Comparison of ENCODE assay signal across 1 cellular context in the genomic region with DNA sequence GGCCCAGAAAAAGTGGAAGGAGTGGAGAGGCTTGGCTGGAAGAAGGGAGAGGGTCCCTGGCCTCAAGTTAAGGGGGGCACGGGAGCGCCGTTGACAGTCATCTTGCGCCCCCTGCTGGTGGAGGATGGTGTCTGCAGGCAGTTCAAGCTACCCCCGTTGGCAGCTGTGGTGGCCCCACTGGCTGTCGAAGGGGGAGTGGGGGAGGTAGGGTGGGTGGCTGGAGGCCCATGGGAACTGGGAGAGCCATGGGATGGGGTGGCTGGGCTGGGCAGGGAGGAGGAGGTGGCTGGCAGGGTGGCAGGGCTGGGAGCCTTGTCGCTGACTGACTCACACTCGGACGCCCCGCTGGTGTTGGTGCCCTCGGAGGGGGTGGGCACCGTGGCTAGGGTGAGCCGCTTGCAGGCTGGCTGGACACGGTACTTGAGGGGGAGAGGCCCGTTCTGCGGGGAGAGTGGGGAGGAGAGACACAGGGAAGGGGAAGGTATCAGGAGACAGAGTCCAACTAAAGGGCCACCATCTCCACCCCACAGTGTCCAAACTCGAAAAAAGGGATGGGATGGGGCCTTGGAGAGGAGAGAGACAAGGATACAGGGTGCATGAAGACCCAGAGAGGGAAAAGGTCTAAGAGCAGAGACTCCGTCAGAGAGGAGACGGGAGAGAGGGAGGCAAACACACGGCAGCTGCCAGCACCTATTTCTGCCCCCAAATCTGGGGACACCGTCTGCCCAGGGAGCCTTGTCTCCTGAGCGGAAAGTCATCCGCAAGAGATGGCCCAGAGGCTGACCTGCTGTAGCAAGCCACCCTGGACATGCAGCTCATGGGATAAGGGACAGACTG.
TF ChIP-seq lines count a peak whose summit lies in the region.

No MANE protein-coding gene starts in this region.

TF ChIP-seq in HepG2, 621 proteins besides CTCF, POLR2A, EP300 and RAD21 (continued from another document):
- TF ChIP-seq, protein P1, sequence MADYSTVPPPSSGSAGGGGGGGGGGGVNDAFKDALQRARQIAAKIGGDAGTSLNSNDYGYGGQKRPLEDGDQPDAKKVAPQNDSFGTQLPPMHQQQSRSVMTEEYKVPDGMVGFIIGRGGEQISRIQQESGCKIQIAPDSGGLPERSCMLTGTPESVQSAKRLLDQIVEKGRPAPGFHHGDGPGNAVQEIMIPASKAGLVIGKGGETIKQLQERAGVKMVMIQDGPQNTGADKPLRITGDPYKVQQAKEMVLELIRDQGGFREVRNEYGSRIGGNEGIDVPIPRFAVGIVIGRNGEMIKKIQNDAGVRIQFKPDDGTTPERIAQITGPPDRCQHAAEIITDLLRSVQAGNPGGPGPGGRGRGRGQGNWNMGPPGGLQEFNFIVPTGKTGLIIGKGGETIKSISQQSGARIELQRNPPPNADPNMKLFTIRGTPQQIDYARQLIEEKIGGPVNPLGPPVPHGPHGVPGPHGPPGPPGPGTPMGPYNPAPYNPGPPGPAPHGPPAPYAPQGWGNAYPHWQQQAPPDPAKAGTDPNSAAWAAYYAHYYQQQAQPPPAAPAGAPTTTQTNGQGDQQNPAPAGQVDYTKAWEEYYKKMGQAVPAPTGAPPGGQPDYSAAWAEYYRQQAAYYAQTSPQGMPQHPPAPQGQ (CRISPR knock-in tag; IDR thresholded peaks at IDR 0.05; ENCODE audit: borderline replicate concordance), result no peak
- TF ChIP-seq ZSCAN12 (CRISPR knock-in tag; IDR thresholded peaks at IDR 0.05) (no peak), NFE2L1 (CRISPR knock-in tag; IDR thresholded peaks at IDR 0.05; ENCODE audit: borderline replicate concordance) (no peak), ZBTB7A (CRISPR knock-in tag; IDR thresholded peaks at IDR 0.05) (peak; percentile 83), ZNF619 (CRISPR knock-in tag; IDR thresholded peaks at IDR 0.05) (peak; percentile 28; the same call in 1 of the 2 replicates), ZNF274 (CRISPR knock-in tag; IDR thresholded peaks at IDR 0.05) (no peak; the same call in 1 of the 2 replicates), HNRNPL (IDR thresholded peaks at IDR 0.05; ENCODE audit: low read depth, low read length) (peak; percentile 81), ZNF766 (CRISPR knock-in tag; IDR thresholded peaks at IDR 0.05; ENCODE audit: borderline replicate concordance) (no peak), RBAK (CRISPR knock-in tag; IDR thresholded peaks at IDR 0.05) (no peak), ZFYVE20 (CRISPR knock-in tag; IDR thresholded peaks at IDR 0.05; ENCODE audit: borderline replicate concordance, low read depth) (no peak), ZNF20 (CRISPR knock-in tag; IDR thresholded peaks at IDR 0.05) (no peak), GABPB1 (CRISPR knock-in tag; IDR thresholded peaks at IDR 0.05) (peak; percentile 28; the same call in 1 of the 2 replicates), KLF15 (CRISPR knock-in tag; IDR thresholded peaks at IDR 0.05; ENCODE audit: borderline replicate concordance) (no peak), TGIF2 (CRISPR knock-in tag; IDR thresholded peaks at IDR 0.05) (no peak), TAF1 (CRISPR knock-in tag; IDR thresholded peaks at IDR 0.05) (no peak), ZNF562 (CRISPR knock-in tag; IDR thresholded peaks at IDR 0.05; ENCODE audit: borderline replicate concordance) (no peak), RAD51 (IDR thresholded peaks at IDR 0.05; ENCODE audit: borderline replicate concordance) (no peak), NKX3-1 (CRISPR knock-in tag; IDR thresholded peaks at IDR 0.05) (no peak), ZNF615 (CRISPR knock-in tag; IDR thresholded peaks at IDR 0.05; ENCODE audit: borderline replicate concordance) (no peak), HDAC1 (CRISPR knock-in tag; IDR thresholded peaks at IDR 0.05) (no peak), ZEB1 (IDR thresholded peaks at IDR 0.05; ENCODE audit: insufficient replicate concordance, low read depth) (no peak), AKAP8 (CRISPR knock-in tag; IDR thresholded peaks at IDR 0.05) (peak; percentile 90), ZNF337 (CRISPR knock-in tag; IDR thresholded peaks at IDR 0.05; ENCODE audit: borderline replicate concordance, low read depth) (no peak), POLR2G (IDR thresholded peaks at IDR 0.05; ENCODE audit: low read depth, low read length) (peak; percentile 56), ARNT2 (CRISPR knock-in tag; IDR thresholded peaks at IDR 0.05; ENCODE audit: low read depth) (no peak)
- TF ChIP-seq, protein P2, sequence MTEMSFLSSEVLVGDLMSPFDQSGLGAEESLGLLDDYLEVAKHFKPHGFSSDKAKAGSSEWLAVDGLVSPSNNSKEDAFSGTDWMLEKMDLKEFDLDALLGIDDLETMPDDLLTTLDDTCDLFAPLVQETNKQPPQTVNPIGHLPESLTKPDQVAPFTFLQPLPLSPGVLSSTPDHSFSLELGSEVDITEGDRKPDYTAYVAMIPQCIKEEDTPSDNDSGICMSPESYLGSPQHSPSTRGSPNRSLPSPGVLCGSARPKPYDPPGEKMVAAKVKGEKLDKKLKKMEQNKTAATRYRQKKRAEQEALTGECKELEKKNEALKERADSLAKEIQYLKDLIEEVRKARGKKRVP (CRISPR knock-in tag; IDR thresholded peaks at IDR 0.05), result no peak
- TF ChIP-seq, protein P3, sequence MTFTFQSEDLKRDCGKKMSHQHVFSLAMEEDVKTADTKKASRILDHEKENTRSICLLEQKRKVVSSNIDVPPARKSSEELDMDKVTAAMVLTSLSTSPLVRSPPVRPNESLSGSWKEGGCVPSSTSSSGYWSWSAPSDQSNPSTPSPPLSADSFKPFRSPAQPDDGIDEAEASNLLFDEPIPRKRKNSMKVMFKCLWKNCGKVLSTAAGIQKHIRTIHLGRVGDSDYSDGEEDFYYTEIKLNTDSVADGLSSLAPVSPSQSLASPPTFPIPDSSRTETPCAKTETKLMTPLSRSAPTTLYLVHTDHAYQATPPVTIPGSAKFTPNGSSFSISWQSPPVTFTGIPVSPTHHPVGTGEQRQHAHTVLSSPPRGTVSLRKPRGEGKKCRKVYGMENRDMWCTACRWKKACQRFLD (CRISPR knock-in tag; IDR thresholded peaks at IDR 0.05; ENCODE audit: borderline replicate concordance), result no peak
- TF ChIP-seq, protein P4, sequence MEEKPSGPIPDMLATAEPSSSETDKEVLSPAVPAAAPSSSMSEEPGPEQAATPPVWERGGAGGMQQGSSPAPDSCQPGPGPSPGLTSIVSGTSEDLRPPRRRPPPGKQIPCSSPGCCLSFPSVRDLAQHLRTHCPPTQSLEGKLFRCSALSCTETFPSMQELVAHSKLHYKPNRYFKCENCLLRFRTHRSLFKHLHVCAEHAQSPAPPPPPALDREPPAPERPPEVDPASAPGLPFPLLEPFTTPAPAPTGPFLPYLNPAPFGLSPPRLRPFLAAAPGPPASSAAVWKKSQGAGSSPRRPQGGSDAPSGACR (CRISPR knock-in tag; IDR thresholded peaks at IDR 0.05), result no peak
- TF ChIP-seq, protein P5, sequence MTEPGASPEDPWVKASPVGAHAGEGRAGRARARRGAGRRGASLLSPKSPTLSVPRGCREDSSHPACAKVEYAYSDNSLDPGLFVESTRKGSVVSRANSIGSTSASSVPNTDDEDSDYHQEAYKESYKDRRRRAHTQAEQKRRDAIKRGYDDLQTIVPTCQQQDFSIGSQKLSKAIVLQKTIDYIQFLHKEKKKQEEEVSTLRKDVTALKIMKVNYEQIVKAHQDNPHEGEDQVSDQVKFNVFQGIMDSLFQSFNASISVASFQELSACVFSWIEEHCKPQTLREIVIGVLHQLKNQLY (CRISPR knock-in tag; IDR thresholded peaks at IDR 0.05), result no peak
- TF ChIP-seq, protein P6, sequence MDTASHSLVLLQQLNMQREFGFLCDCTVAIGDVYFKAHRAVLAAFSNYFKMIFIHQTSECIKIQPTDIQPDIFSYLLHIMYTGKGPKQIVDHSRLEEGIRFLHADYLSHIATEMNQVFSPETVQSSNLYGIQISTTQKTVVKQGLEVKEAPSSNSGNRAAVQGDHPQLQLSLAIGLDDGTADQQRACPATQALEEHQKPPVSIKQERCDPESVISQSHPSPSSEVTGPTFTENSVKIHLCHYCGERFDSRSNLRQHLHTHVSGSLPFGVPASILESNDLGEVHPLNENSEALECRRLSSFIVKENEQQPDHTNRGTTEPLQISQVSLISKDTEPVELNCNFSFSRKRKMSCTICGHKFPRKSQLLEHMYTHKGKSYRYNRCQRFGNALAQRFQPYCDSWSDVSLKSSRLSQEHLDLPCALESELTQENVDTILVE (CRISPR knock-in tag; IDR thresholded peaks at IDR 0.05), result peak; percentile 27; the same call in 1 of the 2 replicates
- TF ChIP-seq, protein P7, sequence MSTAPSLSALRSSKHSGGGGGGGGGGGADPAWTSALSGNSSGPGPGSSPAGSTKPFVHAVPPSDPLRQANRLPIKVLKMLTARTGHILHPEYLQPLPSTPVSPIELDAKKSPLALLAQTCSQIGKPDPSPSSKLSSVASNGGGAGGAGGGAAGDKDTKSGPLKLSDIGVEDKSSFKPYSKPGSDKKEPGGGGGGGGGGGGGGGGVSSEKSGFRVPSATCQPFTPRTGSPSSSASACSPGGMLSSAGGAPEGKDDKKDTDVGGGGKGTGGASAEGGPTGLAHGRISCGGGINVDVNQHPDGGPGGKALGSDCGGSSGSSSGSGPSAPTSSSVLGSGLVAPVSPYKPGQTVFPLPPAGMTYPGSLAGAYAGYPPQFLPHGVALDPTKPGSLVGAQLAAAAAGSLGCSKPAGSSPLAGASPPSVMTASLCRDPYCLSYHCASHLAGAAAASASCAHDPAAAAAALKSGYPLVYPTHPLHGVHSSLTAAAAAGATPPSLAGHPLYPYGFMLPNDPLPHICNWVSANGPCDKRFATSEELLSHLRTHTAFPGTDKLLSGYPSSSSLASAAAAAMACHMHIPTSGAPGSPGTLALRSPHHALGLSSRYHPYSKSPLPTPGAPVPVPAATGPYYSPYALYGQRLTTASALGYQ (CRISPR knock-in tag; IDR thresholded peaks at IDR 0.05), result no peak
- TF ChIP-seq, protein P8, sequence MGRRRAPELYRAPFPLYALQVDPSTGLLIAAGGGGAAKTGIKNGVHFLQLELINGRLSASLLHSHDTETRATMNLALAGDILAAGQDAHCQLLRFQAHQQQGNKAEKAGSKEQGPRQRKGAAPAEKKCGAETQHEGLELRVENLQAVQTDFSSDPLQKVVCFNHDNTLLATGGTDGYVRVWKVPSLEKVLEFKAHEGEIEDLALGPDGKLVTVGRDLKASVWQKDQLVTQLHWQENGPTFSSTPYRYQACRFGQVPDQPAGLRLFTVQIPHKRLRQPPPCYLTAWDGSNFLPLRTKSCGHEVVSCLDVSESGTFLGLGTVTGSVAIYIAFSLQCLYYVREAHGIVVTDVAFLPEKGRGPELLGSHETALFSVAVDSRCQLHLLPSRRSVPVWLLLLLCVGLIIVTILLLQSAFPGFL (CRISPR knock-in tag; IDR thresholded peaks at IDR 0.05), result no peak
- TF ChIP-seq, protein P9, sequence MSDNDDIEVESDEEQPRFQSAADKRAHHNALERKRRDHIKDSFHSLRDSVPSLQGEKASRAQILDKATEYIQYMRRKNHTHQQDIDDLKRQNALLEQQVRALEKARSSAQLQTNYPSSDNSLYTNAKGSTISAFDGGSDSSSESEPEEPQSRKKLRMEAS (IDR thresholded peaks at IDR 0.05), result no peak; the same call in 1 of the 2 replicates
- TF ChIP-seq, protein P10, sequence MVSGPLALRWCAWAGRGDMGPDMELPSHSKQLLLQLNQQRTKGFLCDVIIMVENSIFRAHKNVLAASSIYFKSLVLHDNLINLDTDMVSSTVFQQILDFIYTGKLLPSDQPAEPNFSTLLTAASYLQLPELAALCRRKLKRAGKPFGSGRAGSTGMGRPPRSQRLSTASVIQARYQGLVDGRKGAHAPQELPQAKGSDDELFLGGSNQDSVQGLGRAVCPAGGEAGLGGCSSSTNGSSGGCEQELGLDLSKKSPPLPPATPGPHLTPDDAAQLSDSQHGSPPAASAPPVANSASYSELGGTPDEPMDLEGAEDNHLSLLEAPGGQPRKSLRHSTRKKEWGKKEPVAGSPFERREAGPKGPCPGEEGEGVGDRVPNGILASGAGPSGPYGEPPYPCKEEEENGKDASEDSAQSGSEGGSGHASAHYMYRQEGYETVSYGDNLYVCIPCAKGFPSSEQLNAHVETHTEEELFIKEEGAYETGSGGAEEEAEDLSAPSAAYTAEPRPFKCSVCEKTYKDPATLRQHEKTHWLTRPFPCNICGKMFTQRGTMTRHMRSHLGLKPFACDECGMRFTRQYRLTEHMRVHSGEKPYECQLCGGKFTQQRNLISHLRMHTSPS (CRISPR knock-in tag; IDR thresholded peaks at IDR 0.05; ENCODE audit: low read depth), result no peak; the same call in 1 of the 2 replicates
- TF ChIP-seq, protein P11, sequence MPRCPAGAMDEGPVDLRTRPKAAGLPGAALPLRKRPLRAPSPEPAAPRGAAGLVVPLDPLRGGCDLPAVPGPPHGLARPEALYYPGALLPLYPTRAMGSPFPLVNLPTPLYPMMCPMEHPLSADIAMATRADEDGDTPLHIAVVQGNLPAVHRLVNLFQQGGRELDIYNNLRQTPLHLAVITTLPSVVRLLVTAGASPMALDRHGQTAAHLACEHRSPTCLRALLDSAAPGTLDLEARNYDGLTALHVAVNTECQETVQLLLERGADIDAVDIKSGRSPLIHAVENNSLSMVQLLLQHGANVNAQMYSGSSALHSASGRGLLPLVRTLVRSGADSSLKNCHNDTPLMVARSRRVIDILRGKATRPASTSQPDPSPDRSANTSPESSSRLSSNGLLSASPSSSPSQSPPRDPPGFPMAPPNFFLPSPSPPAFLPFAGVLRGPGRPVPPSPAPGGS (CRISPR knock-in tag; IDR thresholded peaks at IDR 0.05), result no peak
